In genomic region chr3:184575701-184576100, GRCh38 we compare ENCODE assay signal across 17 cellular contexts. TPM values are rescaled to one million over a fixed set of nuclear protein-coding genes. Genes with fewer than 3 reads are reported as not detected.
"Had no signal": no experiment of that assay in that cellular context is flagged by ENCODE, and none has a peak within 500 bp of the region (broad histone marks: within the 10 kb centered on the region; RNA-seq: fewer than 3 reads in every experiment).

No MANE protein-coding gene starts in this region.

- H3K4me1 ChIP-seq: foreskin keratinocyte had no signal

- H3K27ac ChIP-seq: coronary artery, foreskin keratinocyte, neutrophil, spleen, thoracic aorta had no signal

- H3K4me3 ChIP-seq: coronary artery, spleen, thoracic aorta, transverse colon had no signal

- H3K9me3 ChIP-seq: neutrophil, spleen, thoracic aorta, transverse colon had no signal

- H3K27me3 ChIP-seq: foreskin keratinocyte, transverse colon had no signal

- H3K36me3 ChIP-seq: neutrophil, thoracic aorta, transverse colon had no signal

- DNase-seq: effector CD4-positive, alpha-beta T cell; erythroblast; foreskin keratinocyte; head of caudate nucleus; hippocampal formation; left colon; naive B cell; spleen; stimulated activated CD4-positive, alpha-beta T cell treated with anti-CD3 and anti-CD28 coated beads, Interleukin-15, amount 100 ng/mL, for 24 hours; stimulated activated CD4-positive, alpha-beta T cell treated with anti-CD3 and anti-CD28 coated beads, Interleukin-1b, Interleukin-23, amount 100 ng/mL, for 48 hours; stimulated activated CD4-positive, alpha-beta T cell treated with anti-CD3 and anti-CD28 coated beads, Interleukin-4, amount 100 ng/mL, for 24 hours; transverse colon had no signal

RNA-seq across cellular contexts. Expression of gene EPHB3, which starts 14.1 kb away (rescaled TPM):
- total RNA-seq: endothelial cell of umbilical vein, pulmonary artery endothelial cell had no signal
